In the genomic region with DNA sequence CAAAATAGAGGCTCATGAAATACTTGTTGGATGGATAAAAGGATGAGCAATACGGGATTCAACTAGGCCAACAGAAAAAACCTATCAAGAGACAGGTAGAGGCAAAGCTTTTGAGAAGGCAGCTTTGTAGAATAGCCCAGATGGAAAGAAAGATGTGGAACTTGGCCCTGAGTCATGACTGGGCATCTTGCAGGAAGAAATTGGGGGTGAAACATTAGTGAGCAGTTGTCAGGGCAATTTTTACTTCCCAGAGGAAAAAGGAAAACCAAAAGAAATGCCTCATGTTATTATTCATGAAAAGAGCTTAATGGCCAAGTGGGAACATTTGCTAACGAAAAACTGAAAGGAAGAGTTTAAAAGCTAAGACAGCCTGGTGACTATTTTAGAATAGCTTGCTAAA, we compare ENCODE assay signal across 1 cellular context.
TF ChIP-seq lines count a peak whose summit lies in the region.

No MANE protein-coding gene starts in this region.

TF ChIP-seq in IMR-90, 13 proteins besides CTCF, POLR2A, EP300 and RAD21:
- TF ChIP-seq CHD1 (IDR thresholded peaks at IDR 0.05; ENCODE audit: low read depth, low read length): no peak
- TF ChIP-seq CEBPB (IDR thresholded peaks at IDR 0.05; ENCODE audit: low read depth, low read length): no peak
- TF ChIP-seq MXI1 (IDR thresholded peaks at IDR 0.05; ENCODE audit: borderline replicate concordance, low read depth, low read length): no peak
- no peak for TF ChIP-seq RFX5 (IDR thresholded peaks at IDR 0.05; ENCODE audit: low read depth, low read length)
- TF ChIP-seq MAFK (IDR thresholded peaks at IDR 0.05; ENCODE audit: low read depth, low read length): no peak
- no peak for TF ChIP-seq NFE2L2 (IDR thresholded peaks at IDR 0.05; ENCODE audit: low read depth, low read length)
- TF ChIP-seq, protein P1, sequence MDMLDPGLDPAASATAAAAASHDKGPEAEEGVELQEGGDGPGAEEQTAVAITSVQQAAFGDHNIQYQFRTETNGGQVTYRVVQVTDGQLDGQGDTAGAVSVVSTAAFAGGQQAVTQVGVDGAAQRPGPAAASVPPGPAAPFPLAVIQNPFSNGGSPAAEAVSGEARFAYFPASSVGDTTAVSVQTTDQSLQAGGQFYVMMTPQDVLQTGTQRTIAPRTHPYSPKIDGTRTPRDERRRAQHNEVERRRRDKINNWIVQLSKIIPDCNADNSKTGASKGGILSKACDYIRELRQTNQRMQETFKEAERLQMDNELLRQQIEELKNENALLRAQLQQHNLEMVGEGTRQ (IDR thresholded peaks at IDR 0.05; ENCODE audit: low read depth, low read length): no peak
- TF ChIP-seq MAZ (IDR thresholded peaks at IDR 0.05; ENCODE audit: borderline replicate concordance, low read depth, low read length): no peak
- TF ChIP-seq, protein P2, sequence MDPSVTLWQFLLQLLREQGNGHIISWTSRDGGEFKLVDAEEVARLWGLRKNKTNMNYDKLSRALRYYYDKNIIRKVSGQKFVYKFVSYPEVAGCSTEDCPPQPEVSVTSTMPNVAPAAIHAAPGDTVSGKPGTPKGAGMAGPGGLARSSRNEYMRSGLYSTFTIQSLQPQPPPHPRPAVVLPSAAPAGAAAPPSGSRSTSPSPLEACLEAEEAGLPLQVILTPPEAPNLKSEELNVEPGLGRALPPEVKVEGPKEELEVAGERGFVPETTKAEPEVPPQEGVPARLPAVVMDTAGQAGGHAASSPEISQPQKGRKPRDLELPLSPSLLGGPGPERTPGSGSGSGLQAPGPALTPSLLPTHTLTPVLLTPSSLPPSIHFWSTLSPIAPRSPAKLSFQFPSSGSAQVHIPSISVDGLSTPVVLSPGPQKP (IDR thresholded peaks at IDR 0.05; ENCODE audit: borderline replicate concordance, low read depth, low read length): no peak
- no peak for TF ChIP-seq BHLHE40 (IDR thresholded peaks at IDR 0.05; ENCODE audit: low read depth, low read length)
